ENCODE assay signal across 13 cellular contexts in the genomic region with DNA sequence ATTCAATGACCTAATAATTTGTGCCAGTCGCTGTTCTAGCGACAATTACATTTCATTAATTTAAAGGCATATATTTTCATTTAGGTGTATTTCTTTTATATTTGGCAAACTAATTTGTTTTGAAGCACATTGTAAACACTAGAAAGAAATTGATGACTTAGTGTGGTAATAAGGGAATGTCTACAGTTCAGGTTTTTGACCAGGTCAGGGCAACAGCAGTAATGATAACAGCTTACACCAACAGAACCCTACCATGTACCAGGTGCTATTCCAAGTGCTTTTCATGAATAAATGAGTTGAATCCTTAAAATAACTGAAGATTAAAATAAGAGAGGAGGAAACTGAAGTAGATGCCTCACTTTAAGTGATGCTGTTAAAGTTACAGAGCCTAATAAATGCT.
"Had no signal": no experiment of that assay in that cellular context is flagged by ENCODE, and none has a peak within 500 bp of the region (broad histone marks: within the 10 kb centered on the region; RNA-seq: fewer than 3 reads in every experiment).

No MANE protein-coding gene starts in this region.

- H3K27ac Mint-ChIP-seq: WTC11 had no signal

- FAIRE-seq: pancreas, TTC549 had no signal

- H3K27me3 ChIP-seq: gastrocnemius medialis, heart left ventricle, pancreas had no signal

- H3K4me3 ChIP-seq: gastrocnemius medialis, heart left ventricle, pancreas had no signal

- ATAC-seq: gastrocnemius medialis, heart left ventricle, pancreas, SK-N-SH treated with all-trans-retinoic acid at 6 μM for 48 hours, WTC11 had no signal

- H3K9me3 ChIP-seq: gastrocnemius medialis, heart left ventricle, pancreas had no signal

- H3K36me3 ChIP-seq: gastrocnemius medialis, heart left ventricle, pancreas had no signal

- H3K9me3 Mint-ChIP-seq: activated naive CD4-positive, alpha-beta T cell treated with anti-CD3 and anti-CD28 coated beads for 36 hours; activated T-helper 1 cell treated with anti-CD3 and anti-CD28 coated beads, Interleukin-12 subunit alpha, Interleukin-12 subunit beta, Interleukin-2, Interleukin-4 antibody, amounts not matched to agents 30 ng/mL and 10 ng/mL and 1 ng/mL, durations not matched to agents 14 hours and 24 hours and 36 hours; WTC11 had no signal

- H3K27ac ChIP-seq: gastrocnemius medialis, pancreas had no signal

- DNase-seq: activated CD4-positive, alpha-beta T cell treated with anti-CD3 and anti-CD28 coated beads, Interleukin-2, amount 50 U/mL, for 1 hour; activated naive CD4-positive, alpha-beta T cell treated with anti-CD3 and anti-CD28 coated beads for 36 hours; amniotic stem cell; erythroblast; gastrocnemius medialis; heart left ventricle; midbrain; pancreas; stimulated activated CD4-positive, alpha-beta T cell treated with anti-CD3 and anti-CD28 coated beads, Interleukin-1b, Interleukin-23, amount 100 ng/mL, for 48 hours had no signal

- H3K4me3 Mint-ChIP-seq: activated naive CD4-positive, alpha-beta T cell treated with anti-CD3 and anti-CD28 coated beads for 36 hours; WTC11 had no signal
